ENCODE assay signal across 8 cellular contexts in the genomic region with DNA sequence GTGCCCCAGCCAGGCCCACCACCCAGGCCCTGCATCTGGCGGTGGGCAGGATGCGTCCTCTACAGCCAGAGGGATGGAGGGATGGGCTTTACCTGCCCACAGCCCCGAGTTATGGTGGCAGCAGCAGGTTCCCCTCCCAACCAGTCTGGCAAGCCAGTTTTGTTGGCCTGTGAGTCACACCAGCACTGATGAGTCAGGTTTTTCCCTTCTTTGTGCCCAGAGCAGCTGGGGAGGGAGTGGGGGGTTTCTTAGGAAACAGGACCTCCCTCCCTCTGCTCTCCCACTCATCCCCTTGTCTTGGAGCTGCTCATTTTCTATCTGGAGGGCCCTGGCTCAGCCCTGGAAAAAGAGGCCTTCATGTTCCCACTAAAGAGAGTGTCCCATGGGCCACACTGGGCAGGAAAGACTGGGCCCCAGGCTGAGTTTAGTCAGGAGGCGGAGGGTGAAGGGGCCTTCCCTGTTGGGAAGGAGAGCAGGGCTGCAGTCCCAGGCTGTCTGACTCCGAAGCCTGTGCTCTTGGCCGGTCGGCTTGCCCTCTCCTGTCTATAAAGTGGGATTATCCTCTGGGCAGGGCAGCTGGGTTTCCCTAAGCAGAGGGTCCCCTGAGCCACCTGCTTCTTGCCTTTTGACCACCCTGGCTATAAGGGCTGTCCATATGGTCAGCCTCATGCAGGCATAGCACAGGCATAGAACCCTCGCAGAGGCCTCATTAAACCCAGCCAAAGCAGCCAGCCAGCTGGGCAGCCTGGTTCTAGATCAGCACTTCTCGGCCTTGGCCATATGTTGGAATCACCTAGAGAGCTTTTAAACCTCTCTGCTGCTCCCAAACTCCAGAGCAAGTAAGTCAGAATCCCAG. TPM values are rescaled to one million over a fixed set of nuclear protein-coding genes. Genes with fewer than 3 reads are reported as not detected.
A peak's percentile ranks its signal among the peaks of the same experiment; 100 is the strongest.
DNase-seq lines count a peak whose midpoint lies in the region; ATAC-seq and TF ChIP-seq lines count a peak whose summit lies in the region.

No MANE protein-coding gene starts in this region.

- no peaks in the 10 kb centered on the region for H3K27me3 ChIP-seq in MG63

- peak overlapping the region; percentile 19; the same call in 1 of the 2 replicates for H3K4me3 ChIP-seq in MG63

- H3K27me3 Mint-ChIP-seq in activated naive CD8-positive, alpha-beta T cell = no peaks in the 10 kb centered on the region

- H3K4me3 Mint-ChIP-seq in activated naive CD8-positive, alpha-beta T cell = peak overlapping the region; percentile 63

- TF ChIP-seq CTCF in C4-2B (conservative IDR thresholded peaks at IDR 0.05) = no peak

- H3K27ac Mint-ChIP-seq in activated naive CD8-positive, alpha-beta T cell = peak overlapping the region; percentile 86

- H3K9me3 Mint-ChIP-seq in activated naive CD8-positive, alpha-beta T cell (ENCODE audit: low read depth) = no peaks in the 10 kb centered on the region

- no peaks in the 10 kb centered on the region for H3K9me3 ChIP-seq in MG63

- H3K4me1 Mint-ChIP-seq in activated naive CD8-positive, alpha-beta T cell (ENCODE audit: low read depth) = peaks cover 23% of the 10 kb centered on the region

- H3K36me3 Mint-ChIP-seq in activated naive CD8-positive, alpha-beta T cell = no peaks in the 10 kb centered on the region

- ATAC-seq in HG03520 (IDR thresholded peaks at IDR 0.05; ENCODE audit: unreplicated experiment) (no peak), GM21825 (IDR thresholded peaks at IDR 0.05; ENCODE audit: unreplicated experiment) (no peak)

- DNase-seq in MG63 (peak; percentile 91), cardiac septum (ENCODE audit: low spot score) (peak; percentile 83), posterior vena cava (ENCODE audit: low spot score) (peak; percentile 92), 8988T (no peak)

- H3K27ac ChIP-seq in C4-2B = peak overlapping the region; percentile 36

- intact Hi-C loops in cardiac septum (cut with DNase I) = loop anchor here (2.0 kb wide), 1 partner anchor 44 kb away; the partner anchor contains the start of genes MMS19 and UBTD1
- intact Hi-C loops in posterior vena cava (cut with DNase I) = loop anchor here in 1 of 2 donors (10.0 kb wide), 1 partner anchor 78 kb away; no protein-coding TSS in a partner anchor

- no peaks in the 10 kb centered on the region for H3K36me3 ChIP-seq in MG63

RNA-seq across cellular contexts. Expression of gene ANKRD2, which starts 30.2 kb away (rescaled TPM):
- total RNA-seq in MG63 (2014; rRNA removed; shearing (Covaris generic); ENCODE audit: low replicate concordance) = not detected in 2 replicates
- total RNA-seq in cardiac septum = 138 TPM
- 1 to 10 TPM in 1 of 2 donors, under 1 TPM in 1; 0.67 to 1.1 TPM for total RNA-seq in posterior vena cava

RNA-seq across cellular contexts. Expression of gene HOGA1, which starts 41.8 kb away (rescaled TPM):
- 5.0 and 6.7 TPM in 2 replicates for total RNA-seq in MG63 (2014; rRNA removed; shearing (Covaris generic); ENCODE audit: low replicate concordance)
- 20.4 TPM for total RNA-seq in cardiac septum
- 1 to 10 TPM; 1.5 to 4.1 TPM for total RNA-seq in posterior vena cava

RNA-seq across cellular contexts. Expression of gene UBTD1, which starts 43.7 kb away (rescaled TPM):
- total RNA-seq in MG63 (2014; rRNA removed; shearing (Covaris generic); ENCODE audit: low replicate concordance) = 19.3 and 29.7 TPM in 2 replicates
- total RNA-seq in cardiac septum = 25.5 TPM
- 10 to 100 TPM; 15.6 to 16.5 TPM for total RNA-seq in posterior vena cava

RNA-seq across cellular contexts. Expression of gene MMS19, which starts 44.2 kb away (rescaled TPM):
- 44.3 and 57.6 TPM in 2 replicates for total RNA-seq in MG63 (2014; rRNA removed; shearing (Covaris generic); ENCODE audit: low replicate concordance)
- 46.7 TPM for total RNA-seq in cardiac septum
- total RNA-seq in posterior vena cava = 10 to 100 TPM; 29.5 to 32.1 TPM

RNA-seq across cellular contexts. Expression of gene C10orf62, which starts 47.1 kb away (rescaled TPM):
- not detected in 2 replicates for total RNA-seq in MG63 (2014; rRNA removed; shearing (Covaris generic); ENCODE audit: low replicate concordance)
- 0.51 TPM for total RNA-seq in cardiac septum
- under 1 TPM; 0.19 to 0.46 TPM for total RNA-seq in posterior vena cava

Comparison
In these comparisons a context has a peak if more than half of its experiments do, and no peak if none do; other contexts are left out.
1. RNA of gene ANKRD2, which starts 30.2 kb away (total RNA-seq): 138 TPM in cardiac septum (single experiment); 0.67 to 1.1 TPM in posterior vena cava and not detected in MG63; every median in the first group is over 10 times any median in the second.